In the genomic region with DNA sequence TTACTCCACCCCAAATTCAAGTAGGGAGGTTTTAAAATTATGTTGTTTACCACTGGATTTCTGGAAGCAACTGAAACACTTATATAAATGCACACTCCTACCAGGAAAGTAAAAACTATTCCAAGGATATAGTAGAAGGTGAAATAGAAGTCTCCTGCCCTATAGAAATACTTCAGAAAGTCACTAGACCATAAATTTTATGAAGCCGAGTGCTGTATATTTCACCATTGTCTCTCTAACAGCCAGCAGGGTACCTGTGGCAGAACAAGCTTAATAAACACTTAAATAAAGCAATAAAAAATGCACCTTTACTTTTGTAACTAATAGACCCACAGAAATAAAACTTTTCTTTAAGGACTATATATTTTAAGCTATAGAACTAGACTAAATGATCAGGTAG, we compare ENCODE assay signal across 14 cellular contexts.
A peak's percentile ranks its signal among the peaks of the same experiment; 100 is the strongest.
DNase-seq lines count a peak whose midpoint lies in the region; ATAC-seq and TF ChIP-seq lines count a peak whose summit lies in the region.
"Had no signal": no experiment of that assay in that cellular context is flagged by ENCODE, and none has a peak within 500 bp of the region (broad histone marks: within the 10 kb centered on the region; RNA-seq: fewer than 3 reads in every experiment).

No MANE protein-coding gene starts in this region.

- H3K9ac ChIP-seq in stomach smooth muscle (ENCODE audit: low read length in 2 of 2), result no peak overlapping the region

- no peak for TF ChIP-seq EP300 in gastroesophageal sphincter (IDR thresholded peaks at IDR 0.05)

- WGBS in gastroesophageal sphincter (ENCODE audit: low coverage in 1 of 2), 2 donors, result 46 to 81% methylated on average over 1 of the region's 1 CpG
- WGBS in psoas muscle, 3 donors, result 55 to 89% (median 72%) methylated on average over 1 of the region's 1 CpG

- POLR2A ChIA-PET in HEK293 (lab: Yijun Ruan, JAX), result no interaction called here

- CTCF ChIA-PET in HEK293 (lab: Yijun Ruan, JAX), result interaction anchor here (0.6 kb wide), 1 partner anchor 121 kb away, joined by 3 read pairs; no protein-coding TSS in a partner anchor

- no peak for TF ChIP-seq CTCF in HEK293 (tag by site-specific recombination; IDR thresholded peaks at IDR 0.05)
- TF ChIP-seq CTCF in gastroesophageal sphincter (IDR thresholded peaks at IDR 0.05), result no peak
- no peak for TF ChIP-seq CTCF in psoas muscle (IDR thresholded peaks at IDR 0.05)

- H3K9me3 ChIP-seq in HEK293 (ENCODE audit: control insufficient read depth, insufficient read depth, low read depth, low read length) (no peaks in the 10 kb centered on the region), gastroesophageal sphincter (no peaks in the 10 kb centered on the region), psoas muscle (no peaks in the 10 kb centered on the region), stomach smooth muscle (ENCODE audit: control insufficient read depth in 2 of 2, low read length in 2 of 2) (no peaks in the 10 kb centered on the region)
- H3K9me3 ChIP-seq: Caco-2 had no signal

- H3K27me3 ChIP-seq in gastroesophageal sphincter (no peaks in the 10 kb centered on the region), psoas muscle (ENCODE audit: insufficient read depth in 3 of 3, low read length in 2 of 3) (no peaks in the 10 kb centered on the region), stomach smooth muscle (ENCODE audit: control insufficient read depth in 1 of 2, insufficient read depth in 2 of 2, low read length in 2 of 2) (no peaks in the 10 kb centered on the region)

- H3K27ac ChIP-seq in HEK293 (ENCODE audit: extremely low read depth, low read depth, low read length) (no peak overlapping the region), gastroesophageal sphincter (peak overlapping the region; percentile 67 to 77 (median 70)), psoas muscle (peak overlapping the region; percentile 3), stomach smooth muscle (ENCODE audit: low read length) (peak overlapping the region; percentile 8)
- H3K27ac ChIP-seq: C4-2B had no signal

- no peaks in the 10 kb centered on the region for H3K36me3 ChIP-seq in HEK293 (ENCODE audit: control insufficient read depth in 2 of 2, insufficient read depth in 1 of 2, low read length in 2 of 2)
- H3K36me3 ChIP-seq in gastroesophageal sphincter, result no peaks in the 10 kb centered on the region
- H3K36me3 ChIP-seq in psoas muscle (ENCODE audit: insufficient read depth in 1 of 2, low read depth in 1 of 2), result no peaks in the 10 kb centered on the region
- no peaks in the 10 kb centered on the region for H3K36me3 ChIP-seq in stomach smooth muscle (ENCODE audit: control insufficient read depth in 2 of 2, insufficient read depth in 2 of 2, low read length in 2 of 2)

- DNase-seq in psoas muscle, result no peak
- DNase-seq in nucleus accumbens (lab: John Stamatoyannopoulos, UW), result no peak
- no peak for DNase-seq in SIG-M5 (lab: John Stamatoyannopoulos, UW)
- DNase-seq: AML-193; Caco-2; CD4-positive, alpha-beta T cell; DMS79 treated with DMSO at 0.1 percent for 48 hours; GF-D8; H9 had no signal

- H3K4me3 ChIP-seq in HEK293 (ENCODE audit: low read depth, low read length) (no peak overlapping the region), gastroesophageal sphincter (no peak overlapping the region), psoas muscle (no peak overlapping the region), stomach smooth muscle (ENCODE audit: low read length in 2 of 2) (no peak overlapping the region)

- ATAC-seq in gastroesophageal sphincter, result no peak
- ATAC-seq in psoas muscle, result no peak
- ATAC-seq in GM18505 (IDR thresholded peaks at IDR 0.05; ENCODE audit: unreplicated experiment), result no peak

- H3K4me1 ChIP-seq in HEK293 (ENCODE audit: control insufficient read depth, insufficient read depth, low read length) (peaks cover 34% of the 10 kb centered on the region), gastroesophageal sphincter (peaks cover 0 to 85% (median 4%) of the 10 kb centered on the region in 3 donors), psoas muscle (peaks cover 85% of the 10 kb centered on the region), stomach smooth muscle (ENCODE audit: control insufficient read depth, insufficient read depth, low read length) (no peaks in the 10 kb centered on the region)

- intact Hi-C loops in psoas muscle (cut with DNase I), result no loop called here

- TF ChIP-seq POLR2A in gastroesophageal sphincter (IDR thresholded peaks at IDR 0.05) (no peak), GM18505 (IDR thresholded peaks at IDR 0.05; ENCODE audit: borderline replicate concordance, extremely low read depth, insufficient read depth, insufficient read length) (no peak)

TF ChIP-seq in HEK293, 187 proteins besides CTCF, POLR2A, EP300 and RAD21:
- TF ChIP-seq GLIS2 (tag by site-specific recombination; IDR thresholded peaks at IDR 0.05) (no peak), ZBTB20 (tag by site-specific recombination; IDR thresholded peaks at IDR 0.05) (peak; percentile 65), PRDM6 (tag by site-specific recombination; IDR thresholded peaks at IDR 0.05) (peak; percentile 92)
